9 cellular contexts compared by ENCODE assay signal in the genomic region with DNA sequence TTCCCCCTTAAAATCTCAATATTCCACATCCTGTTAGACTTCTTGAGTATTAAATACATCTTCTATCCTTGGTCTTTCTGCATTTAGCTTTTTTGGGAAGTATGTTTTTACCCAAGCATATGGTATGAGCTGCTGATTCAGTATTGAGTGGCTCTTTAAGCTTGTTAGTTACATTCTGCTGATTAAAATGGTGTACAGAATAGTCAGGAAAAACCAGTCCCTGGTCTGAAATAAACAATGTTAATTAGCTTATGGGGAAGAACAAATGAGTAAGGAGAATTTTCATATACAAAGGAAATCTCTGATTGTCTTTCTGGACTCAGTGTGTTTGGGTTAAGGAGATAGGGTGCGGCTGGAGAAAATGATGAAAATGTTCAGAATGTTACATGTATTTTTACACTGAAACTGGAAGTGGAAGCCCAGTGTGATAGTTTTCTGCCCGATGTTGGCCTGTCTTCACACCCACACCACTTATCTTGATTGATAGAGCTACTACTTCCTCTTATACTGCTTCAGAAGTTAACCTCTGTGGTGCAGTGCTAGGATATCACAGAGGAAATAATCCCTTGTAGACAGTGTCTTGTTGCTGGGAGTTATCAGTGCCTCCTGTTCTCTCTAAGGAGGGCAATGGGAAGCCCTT.
DNase-seq lines count a peak whose midpoint lies in the region; ATAC-seq and TF ChIP-seq lines count a peak whose summit lies in the region.
"Had no signal": no experiment of that assay in that cellular context is flagged by ENCODE, and none has a peak within 500 bp of the region (broad histone marks: within the 10 kb centered on the region; RNA-seq: fewer than 3 reads in every experiment).

No MANE protein-coding gene starts in this region.

- 63 to 69% methylated on average over 2 of the region's 2 CpGs for WGBS in lower leg skin, 2 donors

- peak; percentile 82 for ATAC-seq in GM19372 (IDR thresholded peaks at IDR 0.05; ENCODE audit: low read depth, unreplicated experiment)
- ATAC-seq in HG03442 (IDR thresholded peaks at IDR 0.05; ENCODE audit: unreplicated experiment) = peak; percentile 82

- no peak for TF ChIP-seq CTCF in AG04450 (IDR thresholded peaks at IDR 0.05; ENCODE audit: low read depth, low read length)
- TF ChIP-seq CTCF in lower leg skin (IDR thresholded peaks at IDR 0.05) = no peak
- no peak for TF ChIP-seq CTCF in colonic mucosa (IDR thresholded peaks at IDR 0.05)

- no peaks in the 10 kb centered on the region for H3K9me3 Mint-ChIP-seq in activated T-helper 2 cell treated with anti-CD3 and anti-CD28 coated beads, Interferon-gamma antibody, Interleukin-2, Interleukin-4, amounts not matched to agents 10 μg/mL and 5 μg/mL and 100 μg/mL, durations not matched to agents 14 hours and 24 hours and 36 hours

- H3K4me3 Mint-ChIP-seq in activated T-helper 2 cell treated with anti-CD3 and anti-CD28 coated beads, Interferon-gamma antibody, Interleukin-2, Interleukin-4, amounts not matched to agents 10 μg/mL and 5 μg/mL and 100 μg/mL, durations not matched to agents 14 hours and 24 hours and 36 hours (ENCODE audit: low read depth) = no peak overlapping the region

- H3K27me3 Mint-ChIP-seq in activated T-helper 2 cell treated with anti-CD3 and anti-CD28 coated beads, Interferon-gamma antibody, Interleukin-2, Interleukin-4, amounts not matched to agents 10 μg/mL and 5 μg/mL and 100 μg/mL, durations not matched to agents 14 hours and 24 hours and 36 hours (ENCODE audit: low read depth) = no peaks in the 10 kb centered on the region

- no peaks in the 10 kb centered on the region for H3K4me1 ChIP-seq in colonic mucosa

- H3K27me3 ChIP-seq in AG04450 (ENCODE audit: control insufficient read depth, insufficient read depth, low read length) (no peaks in the 10 kb centered on the region), colonic mucosa (no peaks in the 10 kb centered on the region)

- DNase-seq in AG04450 (ENCODE audit: low read depth, low spot score) = no peak
- DNase-seq in activated T-helper 2 cell treated with anti-CD3 and anti-CD28 coated beads, Interferon-gamma antibody, Interleukin-2, Interleukin-4, amounts not matched to agents 10 μg/mL and 5 μg/mL and 100 μg/mL, durations not matched to agents 14 hours and 24 hours and 36 hours (ENCODE audit: low spot score) = no peak
- DNase-seq in NCI-H1048 (lab: John Stamatoyannopoulos, UW) = no peak
- DNase-seq in lower leg skin (ENCODE audit: low spot score in 2 of 2) = no peak
- no peak for DNase-seq in colonic mucosa
- DNase-seq in cerebellar cortex (ENCODE audit: low spot score) = no peak

- H3K9me3 ChIP-seq in AG04450 (ENCODE audit: control insufficient read depth, insufficient read depth, low read length) = no peaks in the 10 kb centered on the region
- no peaks in the 10 kb centered on the region for H3K9me3 ChIP-seq in colonic mucosa

- H3K27ac Mint-ChIP-seq in activated T-helper 2 cell treated with anti-CD3 and anti-CD28 coated beads, Interferon-gamma antibody, Interleukin-2, Interleukin-4, amounts not matched to agents 10 μg/mL and 5 μg/mL and 100 μg/mL, durations not matched to agents 14 hours and 24 hours and 36 hours = peak overlapping the region; percentile 1

- H3K36me3 ChIP-seq in colonic mucosa = no peaks in the 10 kb centered on the region

- no peak overlapping the region for H3K9ac ChIP-seq in colonic mucosa (ENCODE audit: low read depth in 2 of 2, low read length in 2 of 2)

- H3K4me1 Mint-ChIP-seq in activated T-helper 2 cell treated with anti-CD3 and anti-CD28 coated beads, Interferon-gamma antibody, Interleukin-2, Interleukin-4, amounts not matched to agents 10 μg/mL and 5 μg/mL and 100 μg/mL, durations not matched to agents 14 hours and 24 hours and 36 hours (ENCODE audit: low read depth) = peaks cover 30% of the 10 kb centered on the region

- peaks cover 52% of the 10 kb centered on the region for H3K36me3 Mint-ChIP-seq in activated T-helper 2 cell treated with anti-CD3 and anti-CD28 coated beads, Interferon-gamma antibody, Interleukin-2, Interleukin-4, amounts not matched to agents 10 μg/mL and 5 μg/mL and 100 μg/mL, durations not matched to agents 14 hours and 24 hours and 36 hours (ENCODE audit: low read depth)

- TF ChIP-seq POLR2A in lower leg skin (IDR thresholded peaks at IDR 0.05) = no peak

- POLR2A ChIA-PET in AG04450 (lab: Yijun Ruan, JAX) = no interaction called here

- no peak overlapping the region for H3K4me3 ChIP-seq in AG04450 (ENCODE audit: low read depth, low read length)
- H3K4me3 ChIP-seq in lower leg skin (ENCODE audit: low read depth, poor library complexity, severe bottlenecking) = no peak overlapping the region
- H3K4me3 ChIP-seq in colonic mucosa = no peak overlapping the region

- intact Hi-C loops in activated T-helper 2 cell treated with anti-CD3 and anti-CD28 coated beads, Interferon-gamma antibody, Interleukin-2, Interleukin-4, amounts not matched to agents 10 μg/mL and 5 μg/mL and 100 μg/mL, durations not matched to agents 14 hours and 24 hours and 36 hours (cut with micrococcal nuclease) = no loop called here
- intact Hi-C loops in lower leg skin (cut with DNase I; ENCODE audit: low total_unique reads) = no loop called here
- intact Hi-C loops in colonic mucosa (cut with DNase I) = no loop called here

- H3K27ac ChIP-seq in AG04450 (ENCODE audit: low read depth, low read length) (peak overlapping the region; percentile 24), colonic mucosa (no peak overlapping the region)
- H3K27ac ChIP-seq: C4-2B had no signal

- CTCF ChIA-PET in AG04450 (lab: Charles Lee) = interaction anchor here (1.5 kb wide), 1 partner anchor 50 kb away, joined by 5 read pairs; no protein-coding TSS in a partner anchor
